Comparison of ENCODE assay signal across 17 cellular contexts in genomic region chr14:105072892-105073719, GRCh38. TPM values are rescaled to one million over a fixed set of nuclear protein-coding genes. Genes with fewer than 3 reads are reported as not detected.
A peak's percentile ranks its signal among the peaks of the same experiment; 100 is the strongest.
DNase-seq lines count a peak whose midpoint lies in the region; ATAC-seq and TF ChIP-seq lines count a peak whose summit lies in the region.
"Had no signal": no experiment of that assay in that cellular context is flagged by ENCODE, and none has a peak within 500 bp of the region (broad histone marks: within the 10 kb centered on the region; RNA-seq: fewer than 3 reads in every experiment).

No MANE protein-coding gene starts in this region.

- H2BK120ac ChIP-seq in H9 (ENCODE audit: low read depth, low read length, poor library complexity, severe bottlenecking): no peak overlapping the region

- H3T11ph ChIP-seq in H9 (ENCODE audit: low read length): no peak overlapping the region

- H2BK5ac ChIP-seq in H9 (ENCODE audit: insufficient read length, low read length): no peak overlapping the region

- peak; percentile 11 for DNase-seq in NCI-H82 (lab: John Stamatoyannopoulos, UW)
- DNase-seq in NCI-H82 treated with DMSO at 0.1 percent for 48 hours (lab: John Stamatoyannopoulos, UW; ENCODE audit: unreplicated experiment): no peak
- peak; percentile 22 for DNase-seq in H9
- DNase-seq in islet precursor cell: peak; percentile 45
- DNase-seq in A172 (ENCODE audit: low spot score): no peak
- DNase-seq in stimulated activated CD4-positive, alpha-beta T cell treated with anti-CD3 and anti-CD28 coated beads, Interleukin-12 subunit alpha, Interleukin-12 subunit beta, amount 100 ng/mL, for 4 hours: no peak
- no peak for DNase-seq in HK-2 (ENCODE audit: unreplicated experiment)
- DNase-seq: BE2C, H7, NCI-H1105 treated with DMSO at 0.1 percent for 48 hours, NCI-H187 treated with DMSO at 0.1 percent for 48 hours, PC-9 had no signal

- no peak overlapping the region for H3K4me3 Mint-ChIP-seq in H9
- no peak overlapping the region for H3K4me3 Mint-ChIP-seq in stimulated activated memory B cell treated with anti-CD40 and anti-IgM and Interleukin-4, amounts not matched to agents 10 μg/mL and 1 μg/mL and 100 μg/mL, for 72 hours

- H3K79me1 ChIP-seq in H9 (ENCODE audit: insufficient read depth, low read depth, low read length, poor library complexity, severe bottlenecking): no peaks in the 10 kb centered on the region

- H4K20me1 ChIP-seq in H9 (ENCODE audit: control insufficient read depth, insufficient read depth, insufficient read length): no peaks in the 10 kb centered on the region

- no peak overlapping the region for H3K23ac ChIP-seq in H9 (ENCODE audit: insufficient read length, low read depth, low read length)

- no CpG with 5 or more reads among the region's 18 CpGs for WGBS in H9 (ENCODE audit: extremely low coverage, insufficient read length, low lambda C conversion rate)

- H3K27ac ChIP-seq in H9 (ENCODE audit: insufficient read length, low read depth, low read length): no peak overlapping the region
- H3K27ac ChIP-seq: 22Rv1, HL-60, PC-9 had no signal

- no peak overlapping the region; a peak in 1 of 7 replicates for H3K27ac Mint-ChIP-seq in H9
- H3K27ac Mint-ChIP-seq in stimulated activated memory B cell treated with anti-CD40 and anti-IgM and Interleukin-4, amounts not matched to agents 10 μg/mL and 1 μg/mL and 100 μg/mL, for 72 hours: peak overlapping the region; percentile 94

- H2BK12ac ChIP-seq in H9 (ENCODE audit: insufficient read length, low read depth, low read length): no peak overlapping the region

- no peak for ATAC-seq in stimulated activated memory B cell treated with anti-CD40 and anti-IgM and Interleukin-4, amounts not matched to agents 10 μg/mL and 1 μg/mL and 100 μg/mL, for 72 hours

- no peak overlapping the region for H4K91ac ChIP-seq in H9 (ENCODE audit: insufficient read length, low read depth, low read length)

- H3K23me2 ChIP-seq in H9 (ENCODE audit: insufficient read length, low read depth, low read length, poor library complexity, severe bottlenecking): no peaks in the 10 kb centered on the region

- no peak overlapping the region for H2BK15ac ChIP-seq in H9 (ENCODE audit: low read depth, low read length)

- peaks cover 8 to 22% of the 10 kb centered on the region in 2 experiments for H3K4me1 Mint-ChIP-seq in H9
- peaks cover 70% of the 10 kb centered on the region for H3K4me1 Mint-ChIP-seq in stimulated activated memory B cell treated with anti-CD40 and anti-IgM and Interleukin-4, amounts not matched to agents 10 μg/mL and 1 μg/mL and 100 μg/mL, for 72 hours

- no peak overlapping the region for H3K9ac ChIP-seq in H9 (ENCODE audit: extremely low read depth, insufficient read length, low read length)

- no peak overlapping the region for H2AK5ac ChIP-seq in H9 (ENCODE audit: insufficient read length, low read length)

- H3K4me1 ChIP-seq in H9 (ENCODE audit: insufficient read depth, low read length): no peaks in the 10 kb centered on the region; the same call in 1 of the 2 replicates

- H3K4ac ChIP-seq in H9 (ENCODE audit: low read depth, low read length): no peak overlapping the region

- H4K5ac ChIP-seq in H9 (ENCODE audit: insufficient read length, low read depth, low read length): no peak overlapping the region

- no peak for TF ChIP-seq CTCF in H9 (conservative IDR thresholded peaks at IDR 0.05)

- no peak overlapping the region for H4K8ac ChIP-seq in H9 (replicated peaks; ENCODE audit: insufficient read length, low read depth, low read length)

- H3K27me3 ChIP-seq in H9 (ENCODE audit: insufficient read depth, low read length): no peaks in the 10 kb centered on the region
- H3K27me3 ChIP-seq: BE2C had no signal

- H3K4me2 ChIP-seq in H9 (ENCODE audit: insufficient read depth, insufficient read length, low read length): no peak overlapping the region
- H3K4me2 ChIP-seq: PC-9 had no signal

- H2AFZ ChIP-seq in H9 (ENCODE audit: low read length): no peak overlapping the region
- H2AFZ ChIP-seq: PC-9 had no signal

- H3K56ac ChIP-seq in H9 (ENCODE audit: insufficient read length, low read depth, low read length): no peak overlapping the region

- no peaks in the 10 kb centered on the region; a peak in 4 of 5 replicates for H3K9me3 Mint-ChIP-seq in H9
- no peaks in the 10 kb centered on the region for H3K9me3 Mint-ChIP-seq in stimulated activated memory B cell treated with anti-CD40 and anti-IgM and Interleukin-4, amounts not matched to agents 10 μg/mL and 1 μg/mL and 100 μg/mL, for 72 hours

- H3K36me3 Mint-ChIP-seq in H9 (ENCODE audit: insufficient read depth in 1 of 3, low read depth in 3 of 3): no peaks in the 10 kb centered on the region
- H3K36me3 Mint-ChIP-seq in stimulated activated memory B cell treated with anti-CD40 and anti-IgM and Interleukin-4, amounts not matched to agents 10 μg/mL and 1 μg/mL and 100 μg/mL, for 72 hours: no peaks in the 10 kb centered on the region

- no peaks in the 10 kb centered on the region for H3K79me2 ChIP-seq in H9 (ENCODE audit: insufficient read depth, low read length)

- H3K27me3 Mint-ChIP-seq in H9 (ENCODE audit: low read depth): peaks cover 17% of the 10 kb centered on the region
- H3K27me3 Mint-ChIP-seq in stimulated activated memory B cell treated with anti-CD40 and anti-IgM and Interleukin-4, amounts not matched to agents 10 μg/mL and 1 μg/mL and 100 μg/mL, for 72 hours: no peaks in the 10 kb centered on the region

- H3K18ac ChIP-seq in H9 (ENCODE audit: insufficient read length, low read depth, low read length): no peak overlapping the region

- H3K14ac ChIP-seq in H9 (ENCODE audit: insufficient read depth, low read length): no peak overlapping the region

- H2BK20ac ChIP-seq in H9 (ENCODE audit: low read depth, low read length, poor library complexity, severe bottlenecking): no peak overlapping the region

- H3K9me3 ChIP-seq in H9 (ENCODE audit: control insufficient read depth, low read depth, low read length): no peaks in the 10 kb centered on the region
- H3K9me3 ChIP-seq: BE2C had no signal

RNA-seq across cellular contexts. Expression of gene GPR132, which starts 7.9 kb away (rescaled TPM):
- 0.20 and 0.24 TPM in 2 replicates for total RNA-seq in H9 (2021)
- total RNA-seq in A172 (2014; rRNA removed; shearing (Covaris generic)): 0.19 TPM in 1 of 2 replicates, not detected in the other
- total RNA-seq: G401, H7, LHCN-M2, PC-9 had no signal

RNA-seq across cellular contexts. Expression of gene CDCA4, which starts 52.2 kb away (rescaled TPM):
- 57.7 and 58.5 TPM in 2 replicates for total RNA-seq in H9 (2021)
- 37.2 and 40.4 TPM in 2 replicates for total RNA-seq in A172 (2014; rRNA removed; shearing (Covaris generic))

Comparison
In these comparisons a context has a peak if more than half of its experiments do, and no peak if none do; other contexts are left out.
1. DNase-seq: peak in NCI-H82 (single experiment), H9 (single experiment) and islet precursor cell (single experiment); none in NCI-H82 treated with DMSO at 0.1 percent for 48 hours (single experiment), A172 (single experiment), stimulated activated CD4-positive, alpha-beta T cell treated with anti-CD3 and anti-CD28 coated beads, Interleukin-12 subunit alpha, Interleukin-12 subunit beta, amount 100 ng/mL, for 4 hours (single experiment) and HK-2 (single experiment).